Comparison of ENCODE assay signal across 23 cellular contexts in genomic region chr9:10903969-10904368, GRCh38.
DNase-seq lines count a peak whose midpoint lies in the region; FAIRE-seq and TF ChIP-seq lines count a peak whose summit lies in the region.
"Had no signal": no experiment of that assay in that cellular context is flagged by ENCODE, and none has a peak within 500 bp of the region (broad histone marks: within the 10 kb centered on the region; RNA-seq: fewer than 3 reads in every experiment).

No MANE protein-coding gene starts in this region.

- CTCF ChIA-PET in endothelial cell of umbilical vein (lab: Charles Lee), result interaction anchor here (0.9 to 1.2 kb wide), 2 partner anchors 8 to 9 kb away, joined by 3 read pairs; no protein-coding TSS in a partner anchor

- WGBS in smooth muscle cell (ENCODE audit: low lambda C conversion rate), result 14% methylated on average over 1 of the region's 1 CpG
- WGBS in hepatocyte (ENCODE audit: low lambda C conversion rate, missing lambda C conversion rate), result 64% methylated on average over 1 of the region's 1 CpG

- H3K9me3 ChIP-seq in endothelial cell of umbilical vein (replicated peaks; ENCODE audit: control insufficient read depth, insufficient read depth, low read length) (no peaks in the 10 kb centered on the region), smooth muscle cell (replicated peaks; ENCODE audit: low read depth) (no peaks in the 10 kb centered on the region), hepatocyte (ENCODE audit: low read depth) (no peaks in the 10 kb centered on the region), WERI-Rb-1 (ENCODE audit: severe bottlenecking) (no peaks in the 10 kb centered on the region)
- H3K9me3 ChIP-seq: Caco-2 had no signal

- TF ChIP-seq POLR2A in endothelial cell of umbilical vein (IDR thresholded peaks at IDR 0.05; ENCODE audit: low read depth, low read length), result no peak

- H3K27me3 ChIP-seq in endothelial cell of umbilical vein (ENCODE audit: control insufficient read depth in 2 of 2, insufficient read depth in 2 of 2, low read length in 2 of 2) (no peaks in the 10 kb centered on the region), smooth muscle cell (ENCODE audit: low read depth) (no peaks in the 10 kb centered on the region), hepatocyte (no peaks in the 10 kb centered on the region), WERI-Rb-1 (ENCODE audit: insufficient read depth, low read depth, severe bottlenecking) (no peaks in the 10 kb centered on the region)

- H3F3A ChIP-seq in smooth muscle cell (ENCODE audit: low read depth), result no peaks in the 10 kb centered on the region

- H2AFZ ChIP-seq in endothelial cell of umbilical vein (ENCODE audit: low read depth, low read length), result no peak overlapping the region
- H2AFZ ChIP-seq in smooth muscle cell (ENCODE audit: low read depth), result no peak overlapping the region
- no peak overlapping the region for H2AFZ ChIP-seq in hepatocyte
- H2AFZ ChIP-seq: GM23248 had no signal

- intact Hi-C loops in endothelial cell of umbilical vein (cut with micrococcal nuclease), result loop anchor here (1.0 to 2.0 kb wide), 2 partner anchors 28 to 47 kb away; no protein-coding TSS in a partner anchor

- H3K79me2 ChIP-seq in endothelial cell of umbilical vein (ENCODE audit: control insufficient read depth, insufficient read depth, low read length) (no peaks in the 10 kb centered on the region), smooth muscle cell (ENCODE audit: low read depth) (no peaks in the 10 kb centered on the region), hepatocyte (no peaks in the 10 kb centered on the region)

- DNase-seq in NCI-H146 (lab: John Stamatoyannopoulos, UW), result peak; percentile 14
- peak; percentile 87 for DNase-seq in OCI-M1 (lab: John Stamatoyannopoulos, UW)
- peak; percentile 86 for DNase-seq in endothelial cell of umbilical vein (ENCODE audit: low read depth, low spot score)
- no peak for DNase-seq in smooth muscle cell (lab: John Stamatoyannopoulos, UW; ENCODE audit: unreplicated experiment)
- no peak for DNase-seq in stimulated activated CD4-positive, alpha-beta T cell treated with anti-CD3 and anti-CD28 coated beads, Interleukin-4, amount 100 ng/mL, for 24 hours
- DNase-seq in hepatocyte (ENCODE audit: low spot score), result no peak
- DNase-seq in WERI-Rb-1, result no peak
- DNase-seq: Caco-2; CD8-positive, alpha-beta T cell; GM23248; H9; Kasumi-1; NCI-H1092 treated with DMSO at 0.1 percent for 48 hours; NCI-H1436; NCI-H2029; NCI-H446 treated with DMSO at 0.1 percent for 48 hours; NCI-H526; NCI-H82; SHP77 treated with DMSO at 0.1 percent for 48 hours had no signal

- peak overlapping the region; percentile 34 for H3K27ac ChIP-seq in endothelial cell of umbilical vein (ENCODE audit: insufficient read depth, low read depth, low read length)
- peak overlapping the region; percentile 29 for H3K27ac ChIP-seq in smooth muscle cell (ENCODE audit: low read depth)
- H3K27ac ChIP-seq in hepatocyte, result no peak overlapping the region
- no peak overlapping the region for H3K27ac ChIP-seq in WERI-Rb-1
- H3K27ac ChIP-seq: C4-2B, GM23248 had no signal

- no TSS peak for BruUV-seq in endothelial cell of umbilical vein (replicated peaks; lab: Mats Ljungman, UMichigan)

- dilution Hi-C loops in endothelial cell of umbilical vein (cut with MboI; ENCODE audit: extremely low pct_ligation_motif_present, low sequenced_read_pairs), result no loop called here

- no peak for TF ChIP-seq CTCF in endothelial cell of umbilical vein (IDR thresholded peaks at IDR 0.05; ENCODE audit: extremely low read depth in 1 of 2, insufficient read depth in 1 of 2, low read depth in 1 of 2, low read length in 2 of 2)
- TF ChIP-seq CTCF in smooth muscle cell (IDR thresholded peaks at IDR 0.05; ENCODE audit: borderline replicate concordance, insufficient read depth, poor library complexity, severe bottlenecking), result no peak
- TF ChIP-seq CTCF in hepatocyte (IDR thresholded peaks at IDR 0.05; ENCODE audit: poor library complexity), result no peak
- TF ChIP-seq CTCF in WERI-Rb-1 (IDR thresholded peaks at IDR 0.05; ENCODE audit: low read depth, low read length), result no peak

- H3K9ac ChIP-seq in endothelial cell of umbilical vein (replicated peaks; ENCODE audit: extremely low read depth, insufficient read depth, low read length) (no peak overlapping the region), smooth muscle cell (ENCODE audit: low read depth) (no peak overlapping the region)
- H3K9ac ChIP-seq: GM23248 had no signal

- H3K36me3 ChIP-seq in endothelial cell of umbilical vein (ENCODE audit: control insufficient read depth in 2 of 2, extremely low read depth in 1 of 2, insufficient read depth in 2 of 2, low read length in 2 of 2), result no peaks in the 10 kb centered on the region
- no peaks in the 10 kb centered on the region for H3K36me3 ChIP-seq in smooth muscle cell (ENCODE audit: low read depth)
- H3K36me3 ChIP-seq in hepatocyte (replicated peaks; ENCODE audit: insufficient read depth, low read depth), result no peaks in the 10 kb centered on the region
- no peaks in the 10 kb centered on the region for H3K36me3 ChIP-seq in WERI-Rb-1

- H3K4me1 ChIP-seq in endothelial cell of umbilical vein (ENCODE audit: control insufficient read depth, extremely low read depth, insufficient read depth, low read length) (peaks cover 17% of the 10 kb centered on the region), smooth muscle cell (ENCODE audit: low read depth) (no peaks in the 10 kb centered on the region), hepatocyte (ENCODE audit: insufficient read depth) (no peaks in the 10 kb centered on the region)
- H3K4me1 ChIP-seq: Caco-2 had no signal

- H3K4me3 ChIP-seq in endothelial cell of umbilical vein (replicated peaks in 1 of 3; ENCODE audit: insufficient read depth in 1 of 3, low read depth in 1 of 3, low read length in 3 of 3) (no peak overlapping the region), smooth muscle cell (no peak overlapping the region), hepatocyte (no peak overlapping the region), WERI-Rb-1 (ENCODE audit: low read depth, low read length) (no peak overlapping the region)
- H3K4me3 ChIP-seq: GM23248, K562 had no signal

- POLR2A ChIA-PET in endothelial cell of umbilical vein (lab: Charles Lee), result no interaction called here

- peak; percentile 59 for FAIRE-seq in endothelial cell of umbilical vein (lab: Jason Lieb, UNC)
- FAIRE-seq: GM18507, HTR-8/SVneo, K562 had no signal

- H3K9me1 ChIP-seq in endothelial cell of umbilical vein (replicated peaks; ENCODE audit: control insufficient read depth, extremely low read depth, insufficient read depth, low read length), result no peaks in the 10 kb centered on the region

- H3K4me2 ChIP-seq in endothelial cell of umbilical vein (ENCODE audit: insufficient read depth, low read length), result peak overlapping the region; percentile 71
- no peak overlapping the region for H3K4me2 ChIP-seq in smooth muscle cell
- H3K4me2 ChIP-seq in hepatocyte, result no peak overlapping the region

- H3K9me2 ChIP-seq in hepatocyte (replicated peaks; ENCODE audit: insufficient read depth), result no peaks in the 10 kb centered on the region

- no peaks in the 10 kb centered on the region for H4K20me1 ChIP-seq in endothelial cell of umbilical vein (replicated peaks; ENCODE audit: control insufficient read depth, extremely low read depth, insufficient read depth, low read length)
- no peaks in the 10 kb centered on the region for H4K20me1 ChIP-seq in smooth muscle cell (ENCODE audit: low read depth)
- no peaks in the 10 kb centered on the region for H4K20me1 ChIP-seq in hepatocyte (ENCODE audit: insufficient read depth, poor library complexity, severe bottlenecking)

TF ChIP-seq in endothelial cell of umbilical vein, 7 proteins besides CTCF, POLR2A, EP300 and RAD21:
- TF ChIP-seq, protein P1, sequence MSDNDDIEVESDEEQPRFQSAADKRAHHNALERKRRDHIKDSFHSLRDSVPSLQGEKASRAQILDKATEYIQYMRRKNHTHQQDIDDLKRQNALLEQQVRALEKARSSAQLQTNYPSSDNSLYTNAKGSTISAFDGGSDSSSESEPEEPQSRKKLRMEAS (IDR thresholded peaks at IDR 0.05; ENCODE audit: insufficient read depth, insufficient read length), result no peak
- peak; percentile 83 for TF ChIP-seq FOS (IDR thresholded peaks at IDR 0.05; ENCODE audit: borderline replicate concordance, insufficient read depth, low read length)
- no peak for TF ChIP-seq EZH2 (IDR thresholded peaks at IDR 0.05; ENCODE audit: borderline replicate concordance, low read depth, low read length, severe bottlenecking)
- TF ChIP-seq MYC (IDR thresholded peaks at IDR 0.05; ENCODE audit: low read depth, low read length), result no peak
- peak; percentile 93 for TF ChIP-seq GATA2 (IDR thresholded peaks at IDR 0.05; ENCODE audit: insufficient read depth, insufficient read length, low read depth, low read length)
- no peak for TF ChIP-seq POLR2AphosphoS5 (IDR thresholded peaks at IDR 0.05; ENCODE audit: insufficient read depth, low read depth, low read length)
- peak; percentile 10 for TF ChIP-seq JUN (IDR thresholded peaks at IDR 0.05; ENCODE audit: borderline replicate concordance, insufficient read depth, insufficient read length, low read depth)

Comparison
In these comparisons a context has a peak if more than half of its experiments do, and no peak if none do; other contexts are left out.
1. DNase-seq: peak in NCI-H146 (single experiment), OCI-M1 (single experiment) and endothelial cell of umbilical vein (single experiment); none in smooth muscle cell (single experiment), stimulated activated CD4-positive, alpha-beta T cell treated with anti-CD3 and anti-CD28 coated beads, Interleukin-4, amount 100 ng/mL, for 24 hours (single experiment), hepatocyte (single experiment) and WERI-Rb-1 (single experiment).
2. H3K27ac ChIP-seq: peak in endothelial cell of umbilical vein (single experiment) and smooth muscle cell (single experiment); none in hepatocyte (single experiment) and WERI-Rb-1 (single experiment).